Comparison of ENCODE assay signal across 10 cellular contexts in genomic region chr17:65514082-65514481, GRCh38. TPM values are rescaled to one million over a fixed set of nuclear protein-coding genes. Genes with fewer than 3 reads are reported as not detected.
DNase-seq lines count a peak whose midpoint lies in the region; ATAC-seq and TF ChIP-seq lines count a peak whose summit lies in the region.
"Had no signal": no experiment of that assay in that cellular context is flagged by ENCODE, and none has a peak within 500 bp of the region (broad histone marks: within the 10 kb centered on the region; RNA-seq: fewer than 3 reads in every experiment).

No MANE protein-coding gene starts in this region.

- no peaks in the 10 kb centered on the region for H4K20me1 ChIP-seq in PC-3 (ENCODE audit: low read length)

- TF ChIP-seq CTCF in PC-3 (conservative IDR thresholded peaks at IDR 0.05; ENCODE audit: low read depth, low read length) (no peak), BE2C (IDR thresholded peaks at IDR 0.05; ENCODE audit: low read depth, low read length) (no peak)

- H3K4me2 ChIP-seq in PC-3 (ENCODE audit: low read length): no peak overlapping the region

- peak; percentile 75 for ATAC-seq in activated CD4-positive, alpha-beta T cell treated with anti-CD3 and anti-CD28 coated beads for 36 hours
- ATAC-seq in PC-3 (no peak), esophagus mucosa (peak; percentile 49)

- no peaks in the 10 kb centered on the region for H3K36me3 ChIP-seq in PC-3 (ENCODE audit: low read depth, low read length)
- H3K36me3 ChIP-seq in BE2C: no peaks in the 10 kb centered on the region

- no peak overlapping the region for H2AFZ ChIP-seq in PC-3 (ENCODE audit: low read length)

- H3K4me1 ChIP-seq in PC-3 (ENCODE audit: insufficient read depth, low read length) (no peaks in the 10 kb centered on the region), BE2C (no peaks in the 10 kb centered on the region)

- CTCF ChIA-PET in activated CD4-positive, alpha-beta T cell treated with anti-CD3 and anti-CD28 coated beads for 36 hours (lab: Charles Lee): no interaction called here
- CTCF ChIA-PET in PC-3 (lab: Charles Lee): no interaction called here

- no TSS peak for BruUV-seq in PC-3 (replicated peaks; lab: Mats Ljungman, UMichigan)

- no peak overlapping the region for H3K9ac ChIP-seq in PC-3 (ENCODE audit: low read length)

- no peaks in the 10 kb centered on the region for H3K79me2 ChIP-seq in PC-3 (ENCODE audit: low read length)

- intact Hi-C loops in activated CD4-positive, alpha-beta T cell treated with anti-CD3 and anti-CD28 coated beads for 36 hours (cut with DNase I, micrococcal nuclease): loop anchor here in 1 of 2 experiments (2.0 kb wide), 1 partner anchor 143 kb away; no protein-coding TSS in a partner anchor
- intact Hi-C loops in PC-3 (cut with micrococcal nuclease): no loop called here

- no peak overlapping the region for H3K27ac Mint-ChIP-seq in activated CD4-positive, alpha-beta T cell treated with anti-CD3 and anti-CD28 coated beads for 36 hours

- H3K4me1 Mint-ChIP-seq in activated CD4-positive, alpha-beta T cell treated with anti-CD3 and anti-CD28 coated beads for 36 hours: peaks cover 14% of the 10 kb centered on the region

- H3K4me3 ChIP-seq in PC-3 (ENCODE audit: low read length) (no peak overlapping the region), skeletal muscle cell (ENCODE audit: low read depth, low read length) (no peak overlapping the region), BE2C (ENCODE audit: low read depth, low read length) (no peak overlapping the region)

- POLR2A ChIA-PET in activated CD4-positive, alpha-beta T cell treated with anti-CD3 and anti-CD28 coated beads for 36 hours (lab: Charles Lee): interaction anchor here (0.6 kb wide), 1 partner anchor 498 kb away, joined by 9 read pairs; no protein-coding TSS in a partner anchor
- POLR2A ChIA-PET in PC-3 (lab: Charles Lee; ENCODE audit: unreplicated experiment): no interaction called here

- H3K27me3 Mint-ChIP-seq in activated CD4-positive, alpha-beta T cell treated with anti-CD3 and anti-CD28 coated beads for 36 hours: peaks cover 2% of the 10 kb centered on the region

- no peak overlapping the region for H3K4me3 Mint-ChIP-seq in activated CD4-positive, alpha-beta T cell treated with anti-CD3 and anti-CD28 coated beads for 36 hours

- no peaks in the 10 kb centered on the region for H3K9me2 ChIP-seq in PC-3 (replicated peaks; ENCODE audit: low read length)

- no peak overlapping the region for H3K27ac ChIP-seq in PC-3 (ENCODE audit: low read length)

- no peaks in the 10 kb centered on the region for H3K27me3 ChIP-seq in PC-3 (ENCODE audit: low read length)
- no peaks in the 10 kb centered on the region; the same call in 1 of the 2 replicates for H3K27me3 ChIP-seq in BE2C

- H3K36me3 Mint-ChIP-seq in activated CD4-positive, alpha-beta T cell treated with anti-CD3 and anti-CD28 coated beads for 36 hours (ENCODE audit: low read depth): no peaks in the 10 kb centered on the region

- H3K9me3 ChIP-seq in PC-3 (ENCODE audit: low read length) (no peaks in the 10 kb centered on the region), BE2C (no peaks in the 10 kb centered on the region)

- no peaks in the 10 kb centered on the region for H3K9me3 Mint-ChIP-seq in activated CD4-positive, alpha-beta T cell treated with anti-CD3 and anti-CD28 coated beads for 36 hours (ENCODE audit: low read depth)

- DNase-seq in activated CD4-positive, alpha-beta T cell treated with anti-CD3 and anti-CD28 coated beads for 36 hours: peak; percentile 55
- no peak for DNase-seq in activated CD4-positive, alpha-beta T cell treated with anti-CD3 and anti-CD28 coated beads, Interleukin-2, amount 50 U/mL, for 4 hours
- DNase-seq in PC-3 (peak; percentile 28), skeletal muscle cell (ENCODE audit: low read depth) (peak; percentile 53), HT-29 (ENCODE audit: low spot score) (no peak), BE2C (no peak)
- no peak for DNase-seq in activated CD4-positive, CD25-positive, alpha-beta regulatory T cell (lab: John Stamatoyannopoulos, UW)
- DNase-seq: left cardiac atrium, NCI-H774 had no signal

- H3F3A ChIP-seq in PC-3 (ENCODE audit: low read length, unreplicated experiment): no peaks in the 10 kb centered on the region

RNA-seq across cellular contexts. Expression of gene AXIN2, which starts 47.4 kb away (rescaled TPM):
- 1 to 10 TPM; 2.6 to 3.0 TPM for total RNA-seq in activated CD4-positive, alpha-beta T cell treated with anti-CD3 and anti-CD28 coated beads for 36 hours
- 2.0 and 2.6 TPM in 2 replicates for total RNA-seq in PC-3 (2014; rRNA removed)
- 3.1 TPM for total RNA-seq in esophagus mucosa
- 58.9 and 72.1 TPM in 2 replicates for total RNA-seq in HT-29 (2014; rRNA removed; shearing (Covaris generic))
- 1.0 TPM for polyA plus RNA-seq in BE2C (2012; ENCODE audit: insufficient read depth, insufficient read length, low read depth)

Comparison
In these comparisons a context has a peak if more than half of its experiments do, and no peak if none do; other contexts are left out.
1. DNase-seq: peak in activated CD4-positive, alpha-beta T cell treated with anti-CD3 and anti-CD28 coated beads for 36 hours (single experiment), PC-3 (single experiment) and skeletal muscle cell (single experiment); none in activated CD4-positive, alpha-beta T cell treated with anti-CD3 and anti-CD28 coated beads, Interleukin-2, amount 50 U/mL, for 4 hours (0 of 2), HT-29 (single experiment), activated CD4-positive, CD25-positive, alpha-beta regulatory T cell (0 of 4) and BE2C (single experiment).
2. RNA of gene AXIN2, which starts 47.4 kb away (total RNA-seq): 58.9 to 72.1 TPM in HT-29; 3.1 TPM in esophagus mucosa (single experiment), 2.6 to 3.0 TPM in activated CD4-positive, alpha-beta T cell treated with anti-CD3 and anti-CD28 coated beads for 36 hours and 2.0 to 2.6 TPM in PC-3; every median in the first group is over 10 times any median in the second.